ENCODE assay signal across 8 cellular contexts in the genomic region with DNA sequence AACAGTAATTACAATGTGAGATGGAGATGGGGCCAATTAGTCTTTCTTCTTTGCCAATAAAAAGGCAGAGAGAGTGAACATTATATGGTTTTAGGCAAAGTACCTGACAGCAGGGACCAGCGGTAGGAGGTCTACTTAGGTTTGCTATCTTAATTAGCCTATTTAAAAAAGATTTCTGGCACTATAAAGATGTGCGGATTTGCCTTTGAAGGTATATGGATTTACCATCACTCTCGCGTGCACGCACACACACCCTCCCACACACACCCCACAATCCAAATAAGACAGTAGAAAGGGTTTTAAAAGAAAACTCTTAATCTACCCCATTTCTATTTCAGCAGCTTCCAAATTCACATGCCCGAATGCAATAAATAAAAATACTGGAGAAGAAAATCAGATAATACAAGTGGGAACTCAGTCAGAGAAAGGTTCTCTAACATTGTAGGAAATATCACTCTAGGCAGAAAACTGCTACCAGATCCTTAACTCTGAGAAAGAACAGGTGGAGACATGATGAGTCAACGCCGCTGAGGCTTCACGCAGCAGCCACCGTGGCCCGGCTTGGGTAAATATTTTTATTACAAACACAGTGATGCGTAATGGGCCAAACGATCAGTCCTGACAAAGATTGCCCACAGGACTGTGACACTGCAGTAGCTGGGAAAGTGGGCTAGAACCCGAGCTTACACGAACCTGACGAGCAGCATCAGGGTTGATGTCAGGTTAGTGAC.
DNase-seq lines count a peak whose midpoint lies in the region; ATAC-seq, FAIRE-seq and TF ChIP-seq lines count a peak whose summit lies in the region.

No MANE protein-coding gene starts in this region.

- no peak for TF ChIP-seq CTCF in D721Med (IDR thresholded peaks at IDR 0.05; ENCODE audit: insufficient read depth, missing control alignments)

- TF ChIP-seq POLR2A in H54 (IDR thresholded peaks at IDR 0.05; ENCODE audit: low read depth, low read length), result no peak

- ATAC-seq in esophagus mucosa (peak; percentile 82), sciatic nerve (peak; percentile 80), HG02623 (IDR thresholded peaks at IDR 0.05; ENCODE audit: unreplicated experiment) (no peak)

- FAIRE-seq in H54 (lab: Jason Lieb, UNC), result no peak
- FAIRE-seq in D721Med (lab: Jason Lieb, UNC), result no peak

- intact Hi-C loops in sciatic nerve (cut with DNase I), result no loop called here

- peak; percentile 64 for DNase-seq in H54 (ENCODE audit: insufficient read length, low spot score)
- DNase-seq in NCI-H774 (lab: John Stamatoyannopoulos, UW), result peak; percentile 82
- no peak for DNase-seq in sciatic nerve (ENCODE audit: low spot score)
- DNase-seq in D721Med (ENCODE audit: insufficient read length, low spot score), result no peak
- no peak for DNase-seq in activated T-cell treated with anti-CD3 and anti-CD28 coated beads, Interleukin-2, amount 50 U/mL, for 1 hour
- DNase-seq in stimulated activated CD4-positive, alpha-beta T cell treated with anti-CD3 and anti-CD28 coated beads, Interleukin-4, amount 100 ng/mL, for 1 hour, result no peak

Comparison
In these comparisons a context has a peak if more than half of its experiments do, and no peak if none do; other contexts are left out.
1. DNase-seq: peak in H54 (single experiment) and NCI-H774 (single experiment); none in sciatic nerve (single experiment), D721Med (single experiment), activated T-cell treated with anti-CD3 and anti-CD28 coated beads, Interleukin-2, amount 50 U/mL, for 1 hour (single experiment) and stimulated activated CD4-positive, alpha-beta T cell treated with anti-CD3 and anti-CD28 coated beads, Interleukin-4, amount 100 ng/mL, for 1 hour (single experiment).